ENCODE assay signal across 11 cellular contexts in the genomic region with DNA sequence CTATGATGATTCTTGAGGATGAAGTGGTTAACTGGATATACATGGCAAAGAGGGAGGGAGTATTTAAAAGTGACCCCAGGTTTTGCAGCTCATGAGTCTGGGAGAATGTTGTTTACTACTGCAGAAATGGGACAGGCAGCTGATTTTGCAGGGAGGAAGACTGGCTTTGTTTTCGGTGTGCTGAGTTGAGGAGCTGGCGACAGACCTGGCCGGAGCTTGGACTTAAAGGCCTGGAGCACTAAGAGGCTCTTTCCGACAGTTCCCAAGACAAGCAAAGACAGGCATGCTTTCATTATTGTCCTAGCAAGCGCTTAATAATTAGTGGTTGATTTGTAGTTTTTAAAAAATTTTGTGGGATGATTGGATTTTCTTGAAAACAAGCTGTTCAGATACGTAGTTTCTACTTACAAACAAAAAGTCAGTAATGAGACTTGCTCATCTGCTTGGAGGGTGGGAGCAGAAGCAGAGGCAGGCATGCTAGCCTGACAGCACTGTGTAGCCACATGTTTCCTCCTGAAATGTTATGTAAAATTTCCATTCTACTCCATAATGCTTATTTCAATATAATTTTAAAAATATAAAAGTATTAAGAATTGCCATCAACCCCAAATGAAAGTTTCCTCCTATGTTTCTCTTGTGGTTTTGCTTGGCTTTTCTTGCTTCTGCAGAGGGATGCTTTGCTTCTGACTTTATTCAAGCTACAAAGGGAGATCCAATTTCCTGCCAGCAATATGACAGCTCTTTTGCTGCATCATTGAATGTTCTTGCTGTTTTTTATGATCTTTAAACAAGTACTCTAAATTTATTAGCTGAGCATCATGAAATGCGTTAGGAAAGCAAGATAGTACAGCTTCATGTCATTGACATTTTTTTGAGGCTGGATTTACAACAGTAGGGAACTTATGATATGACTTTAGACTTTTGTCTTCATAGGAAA.
A peak's percentile ranks its signal among the peaks of the same experiment; 100 is the strongest.
DNase-seq lines count a peak whose midpoint lies in the region; ATAC-seq, FAIRE-seq and TF ChIP-seq lines count a peak whose summit lies in the region.
"Had no signal": no experiment of that assay in that cellular context is flagged by ENCODE, and none has a peak within 500 bp of the region (broad histone marks: within the 10 kb centered on the region; RNA-seq: fewer than 3 reads in every experiment).

No MANE protein-coding gene starts in this region.

- no peaks in the 10 kb centered on the region for H3K27me3 ChIP-seq in pancreas

- FAIRE-seq in pancreas (lab: Jason Lieb, UNC), result peak; percentile 9

- H3K4me3 ChIP-seq in pancreas, result no peak overlapping the region

- 72 to 82% methylated on average over 7 of the region's 7 CpGs for WGBS in pancreas, 2 donors

- ATAC-seq in pancreas, result no peak
- ATAC-seq in GM18907 (IDR thresholded peaks at IDR 0.05; ENCODE audit: unreplicated experiment), result no peak
- ATAC-seq in HG03571 (IDR thresholded peaks at IDR 0.05; ENCODE audit: unreplicated experiment), result no peak
- no peak for ATAC-seq in HG02610 (IDR thresholded peaks at IDR 0.05; ENCODE audit: unreplicated experiment)
- ATAC-seq: HCT116 had no signal

- no peaks in the 10 kb centered on the region for H3K9me3 ChIP-seq in pancreas

- peaks cover 0 to 29% (median 7%) of the 10 kb centered on the region in 3 donors for H3K4me1 ChIP-seq in pancreas

- no peak for TF ChIP-seq CTCF in pancreas (IDR thresholded peaks at IDR 0.05)

- intact Hi-C loops in pancreas (cut with DNase I), result no loop called here

- no peaks in the 10 kb centered on the region for H3K36me3 ChIP-seq in pancreas

- H3K27ac ChIP-seq in pancreas, result no peak overlapping the region
- H3K27ac ChIP-seq: RWPE1 had no signal

- peak; percentile 42 for DNase-seq in GM04504 (ENCODE audit: low read depth)
- peak; percentile 26 for DNase-seq in NCI-H446 treated with DMSO at 0.1 percent for 48 hours (lab: John Stamatoyannopoulos, UW)
- DNase-seq in fibroblast of peridontal ligament (ENCODE audit: extremely low read depth), result peak; percentile 70
- no peak for DNase-seq in pancreas
- DNase-seq: activated CD4-positive, CD25-positive, alpha-beta regulatory T cell; NCI-H2029 had no signal

Comparison
In these comparisons a context has a peak if more than half of its experiments do, and no peak if none do; other contexts are left out.
1. DNase-seq: peak in GM04504 (single experiment), NCI-H446 treated with DMSO at 0.1 percent for 48 hours (single experiment) and fibroblast of peridontal ligament (single experiment); none in pancreas (0 of 6).